24 cellular contexts compared by ENCODE assay signal in genomic region chr5:135505973-135506372, GRCh38. TPM values are rescaled to one million over a fixed set of nuclear protein-coding genes. Genes with fewer than 3 reads are reported as not detected.
DNase-seq lines count a peak whose midpoint lies in the region; ATAC-seq and TF ChIP-seq lines count a peak whose summit lies in the region.
"Had no signal": no experiment of that assay in that cellular context is flagged by ENCODE, and none has a peak within 500 bp of the region (broad histone marks: within the 10 kb centered on the region; RNA-seq: fewer than 3 reads in every experiment).

No MANE protein-coding gene starts in this region.

- no peaks in the 10 kb centered on the region for H3F3A ChIP-seq in GM23248 (ENCODE audit: insufficient read depth)

- H3K4me1 ChIP-seq in GM23248 (ENCODE audit: insufficient read depth) (peaks cover 3% of the 10 kb centered on the region; the same call in 1 of the 2 replicates), OCI-LY7 (ENCODE audit: insufficient read depth, low read length, poor library complexity, severe bottlenecking) (no peaks in the 10 kb centered on the region)
- H3K4me1 ChIP-seq: BE2C, gastrocnemius medialis had no signal

- H3K9me3 ChIP-seq in GM23248 (ENCODE audit: low read depth) (no peaks in the 10 kb centered on the region), MG63 (no peaks in the 10 kb centered on the region), OCI-LY7 (ENCODE audit: low read length) (no peaks in the 10 kb centered on the region)
- no peaks in the 10 kb centered on the region for H3K9me3 ChIP-seq in CD4-positive, alpha-beta T cell (ENCODE audit: control insufficient read depth, low read length)
- H3K9me3 ChIP-seq: BE2C, Caco-2, gastrocnemius medialis, transverse colon had no signal

- H3K27ac ChIP-seq in GM23248 (no peak overlapping the region), dorsolateral prefrontal cortex (no peak overlapping the region), OCI-LY7 (ENCODE audit: low read depth, low read length, poor library complexity, severe bottlenecking) (no peak overlapping the region)
- H3K27ac ChIP-seq in CD4-positive, alpha-beta T cell (ENCODE audit: low read depth, low read length): no peak overlapping the region
- H3K27ac ChIP-seq: gastrocnemius medialis, HL-60, transverse colon had no signal

- no peak overlapping the region for H3K4me3 Mint-ChIP-seq in CD4-positive, alpha-beta T cell
- H3K4me3 Mint-ChIP-seq: activated naive CD4-positive, alpha-beta T cell treated with anti-CD3 and anti-CD28 coated beads for 36 hours; stimulated activated naive CD8-positive, alpha-beta T cell treated with anti-CD3 and anti-CD28 coated beads, Interleukin-15, amount 100 ng/mL, for 72 hours had no signal

- H3K9me2 ChIP-seq in GM23248 (ENCODE audit: insufficient read depth) (no peaks in the 10 kb centered on the region), OCI-LY7 (ENCODE audit: insufficient read depth, low read length) (no peaks in the 10 kb centered on the region)

- peak; percentile 49 for DNase-seq in GM23248
- DNase-seq in MG63: peak; percentile 47
- peak; percentile 21 for DNase-seq in astrocyte of the spinal cord (ENCODE audit: low read depth, low spot score)
- peak; percentile 6 for DNase-seq in fibroblast of the conjunctiva (ENCODE audit: low read depth)
- no peak for DNase-seq in dorsolateral prefrontal cortex
- DNase-seq in OCI-LY7 (ENCODE audit: low spot score): no peak
- DNase-seq in CD4-positive, alpha-beta T cell: no peak
- DNase-seq: activated CD4-positive, CD25-positive, alpha-beta regulatory T cell treated with anti-CD3 and anti-CD28 coated beads, Interleukin-2, amount 50 U/mL, for 72 hours; activated CD8-positive, alpha-beta memory T cell treated with anti-CD3 and anti-CD28 coated beads for 24 hours; activated naive CD4-positive, alpha-beta T cell treated with anti-CD3 and anti-CD28 coated beads for 36 hours; activated T-cell treated with anti-CD3 and anti-CD28 coated beads, Interleukin-2, amount 50 U/mL, for 48 hours; aorta; BE2C; Caco-2; gastrocnemius medialis; GDM1; NCI-H2081; NCI-H524; stimulated activated CD4-positive, alpha-beta T cell treated with anti-CD3 and anti-CD28 coated beads, Interleukin-4, amount 100 ng/mL, for 24 hours; stimulated activated naive CD8-positive, alpha-beta T cell treated with anti-CD3 and anti-CD28 coated beads, Interleukin-15, amount 100 ng/mL, for 72 hours; transverse colon had no signal

- WGBS in GM23248 (ENCODE audit: low coverage in 1 of 2, low lambda C conversion rate in 2 of 2, missing lambda C conversion rate in 2 of 2), 2 experiments: 49 to 50% methylated on average over 2 of the region's 2 CpGs

- CTCF ChIA-PET in OCI-LY7 (lab: Charles Lee; ENCODE audit: unreplicated experiment): no interaction called here
- CTCF ChIA-PET in CD4-positive, alpha-beta T cell (lab: Charles Lee): interaction anchor here (0.6 kb wide), 1 partner anchor 1807 kb away, joined by 4 read pairs; no protein-coding TSS in a partner anchor

- no peak for ATAC-seq in CD4-positive, alpha-beta T cell (ENCODE audit: poor library complexity)
- ATAC-seq: gastrocnemius medialis; stimulated activated naive CD8-positive, alpha-beta T cell treated with anti-CD3 and anti-CD28 coated beads, Interleukin-15, amount 100 ng/mL, for 72 hours had no signal

- peaks cover 56% of the 10 kb centered on the region for H3K27me3 ChIP-seq in GM23248 (replicated peaks; ENCODE audit: insufficient read depth)
- H3K27me3 ChIP-seq in MG63: no peaks in the 10 kb centered on the region
- peaks cover 0 to 54% (median 7%) of the 10 kb centered on the region in 45 donors for H3K27me3 ChIP-seq in dorsolateral prefrontal cortex
- H3K27me3 ChIP-seq in CD4-positive, alpha-beta T cell (ENCODE audit: control insufficient read depth, insufficient read depth, low read length): peaks cover 43% of the 10 kb centered on the region

- intact Hi-C loops in dorsolateral prefrontal cortex (cut with DNase I): no loop called here
- intact Hi-C loops in OCI-LY7 (cut with micrococcal nuclease; ENCODE audit: unreplicated experiment): no loop called here
- intact Hi-C loops in CD4-positive, alpha-beta T cell (cut with DNase I, micrococcal nuclease): no loop called here

- TF ChIP-seq CTCF in astrocyte of the spinal cord (IDR thresholded peaks at IDR 0.05; ENCODE audit: low read depth, low read length) (no peak), dorsolateral prefrontal cortex (IDR thresholded peaks at IDR 0.05 in 54 of 56, conservative IDR thresholded peaks at IDR 0.05 in 2 of 56; ENCODE audit: low read depth in 1 of 56, partially characterized antibody in 56 of 56) (no peak), OCI-LY7 (conservative IDR thresholded peaks at IDR 0.05; ENCODE audit: low read length) (no peak)
- TF ChIP-seq CTCF in CD4-positive, alpha-beta T cell (IDR thresholded peaks at IDR 0.05): no peak

- H3K4me3 ChIP-seq in GM23248 (no peak overlapping the region), MG63 (no peak overlapping the region), astrocyte of the spinal cord (ENCODE audit: low read depth, low read length) (no peak overlapping the region), dorsolateral prefrontal cortex (no peak overlapping the region), OCI-LY7 (ENCODE audit: low read depth, low read length, poor library complexity, severe bottlenecking) (no peak overlapping the region)
- H3K4me3 ChIP-seq: gastrocnemius medialis, lung, transverse colon had no signal

- H3K36me3 ChIP-seq in GM23248 (ENCODE audit: low read depth) (no peaks in the 10 kb centered on the region), MG63 (no peaks in the 10 kb centered on the region), OCI-LY7 (ENCODE audit: insufficient read depth, low read length) (no peaks in the 10 kb centered on the region)
- H3K36me3 ChIP-seq: BE2C, gastrocnemius medialis, transverse colon had no signal

- no TSS peak for BruUV-seq in OCI-LY7 (replicated peaks; lab: Mats Ljungman, UMichigan)

- no peak overlapping the region for H3K4me2 ChIP-seq in GM23248 (ENCODE audit: unreplicated experiment)
- no peak overlapping the region for H3K4me2 ChIP-seq in OCI-LY7 (ENCODE audit: low read length)

- H3K36me3 Mint-ChIP-seq in CD4-positive, alpha-beta T cell (ENCODE audit: low read depth): no peaks in the 10 kb centered on the region

- peaks cover 87% of the 10 kb centered on the region for H3K27me3 Mint-ChIP-seq in CD4-positive, alpha-beta T cell

- H3K79me2 ChIP-seq in GM23248 (ENCODE audit: insufficient read depth): no peaks in the 10 kb centered on the region
- H3K79me2 ChIP-seq in OCI-LY7 (ENCODE audit: insufficient read depth, low read depth, low read length): no peaks in the 10 kb centered on the region

- POLR2A ChIA-PET in OCI-LY7 (lab: Charles Lee): interaction anchor here (0.6 kb wide), 2 partner anchors 50 to 97 kb away, joined by 4 to 7 read pairs; no protein-coding TSS in a partner anchor
- POLR2A ChIA-PET in CD4-positive, alpha-beta T cell (lab: Charles Lee): no interaction called here

- H3K27ac Mint-ChIP-seq in CD4-positive, alpha-beta T cell: no peak overlapping the region
- H3K27ac Mint-ChIP-seq: activated naive CD4-positive, alpha-beta T cell treated with anti-CD3 and anti-CD28 coated beads for 36 hours had no signal

- H4K20me1 ChIP-seq in GM23248 (ENCODE audit: insufficient read depth): no peaks in the 10 kb centered on the region
- H4K20me1 ChIP-seq in OCI-LY7 (ENCODE audit: insufficient read depth, low read length): no peaks in the 10 kb centered on the region

- peaks cover 18% of the 10 kb centered on the region for H3K4me1 Mint-ChIP-seq in CD4-positive, alpha-beta T cell (ENCODE audit: low read depth)
- H3K4me1 Mint-ChIP-seq: stimulated activated naive CD8-positive, alpha-beta T cell treated with anti-CD3 and anti-CD28 coated beads, Interleukin-15, amount 100 ng/mL, for 72 hours had no signal

- H3K9me3 Mint-ChIP-seq in CD4-positive, alpha-beta T cell: no peaks in the 10 kb centered on the region
- H3K9me3 Mint-ChIP-seq: activated naive CD4-positive, alpha-beta T cell treated with anti-CD3 and anti-CD28 coated beads for 36 hours; stimulated activated naive CD8-positive, alpha-beta T cell treated with anti-CD3 and anti-CD28 coated beads, Interleukin-15, amount 100 ng/mL, for 72 hours had no signal

- in situ Hi-C loops in GM23248 (cut with MboI) (no loop called here), astrocyte of the spinal cord (cut with HindIII; ENCODE audit: low sequenced_read_pairs) (no loop called here)

- H3K9ac ChIP-seq in GM23248: no peak overlapping the region

- no peak overlapping the region for H2AFZ ChIP-seq in GM23248
- no peak overlapping the region for H2AFZ ChIP-seq in OCI-LY7 (ENCODE audit: low read length)

RNA-seq across cellular contexts. Expression of gene NEUROG1, which starts 29.8 kb away (rescaled TPM):
- total RNA-seq in GM23248 (2014; rRNA removed; shearing (Covaris generic)): not detected in 2 replicates
- polyA plus RNA-seq in GM23248 (2016; fragmentation: Nextera tagmentation; extraction: Ambion mirVana): not detected in 2 replicates
- not detected in 2 replicates for total RNA-seq in MG63 (2014; rRNA removed; shearing (Covaris generic); ENCODE audit: low replicate concordance)
- total RNA-seq in dorsolateral prefrontal cortex (not detected), OCI-LY7 (2022) (not detected in 2 replicates)
- total RNA-seq in OCI-LY7 (2014; rRNA removed; shearing (Covaris generic)): not detected in 2 replicates
- total RNA-seq in CD4-positive, alpha-beta T cell: not detected
- total RNA-seq: activated naive CD4-positive, alpha-beta T cell treated with anti-CD3 and anti-CD28 coated beads for 36 hours; aorta; Caco-2; gastrocnemius medialis; lung; transverse colon had no signal
- polyA plus RNA-seq: aorta, lung had no signal

RNA-seq across cellular contexts. Expression of gene TIFAB, which starts 53.8 kb away (rescaled TPM):
- not detected in 2 replicates for total RNA-seq in GM23248 (2014; rRNA removed; shearing (Covaris generic))
- not detected in 2 replicates for polyA plus RNA-seq in GM23248 (2016; fragmentation: Nextera tagmentation; extraction: Ambion mirVana)
- not detected in 2 replicates for total RNA-seq in MG63 (2014; rRNA removed; shearing (Covaris generic); ENCODE audit: low replicate concordance)
- total RNA-seq in dorsolateral prefrontal cortex: under 1 TPM in 17 of 120 experiments, not detected in 103; 0.08 to 0.23 (median 0.12) TPM
- total RNA-seq in OCI-LY7 (2014; rRNA removed; shearing (Covaris generic)): not detected in 2 replicates
- total RNA-seq in OCI-LY7 (2022): not detected in 2 replicates
- under 1 TPM in 1 of 2 experiments, not detected in 1; 0.11 TPM for total RNA-seq in CD4-positive, alpha-beta T cell
- total RNA-seq: activated naive CD4-positive, alpha-beta T cell treated with anti-CD3 and anti-CD28 coated beads for 36 hours; Caco-2; gastrocnemius medialis; kidney epithelial cell had no signal
- polyA plus RNA-seq: aorta had no signal

RNA-seq across cellular contexts. Expression of gene DCANP1, which starts 58.8 kb away (rescaled TPM):
- not detected in 2 replicates for total RNA-seq in GM23248 (2014; rRNA removed; shearing (Covaris generic))
- polyA plus RNA-seq in GM23248 (2016; fragmentation: Nextera tagmentation; extraction: Ambion mirVana): not detected in 2 replicates
- total RNA-seq in MG63 (2014; rRNA removed; shearing (Covaris generic); ENCODE audit: low replicate concordance): not detected in 2 replicates
- total RNA-seq in dorsolateral prefrontal cortex (under 1 TPM in 7 of 120 experiments, not detected in 113; 0.13 to 0.20 (median 0.15) TPM), OCI-LY7 (2022) (not detected in 2 replicates)
- total RNA-seq in OCI-LY7 (2014; rRNA removed; shearing (Covaris generic)): not detected in 2 replicates
- under 1 TPM in 1 of 2 experiments, not detected in 1; 0.08 TPM for total RNA-seq in CD4-positive, alpha-beta T cell
- total RNA-seq: activated naive CD4-positive, alpha-beta T cell treated with anti-CD3 and anti-CD28 coated beads for 36 hours; aorta; Caco-2; gastrocnemius medialis; kidney epithelial cell had no signal

Comparison
In these comparisons a context has a peak if more than half of its experiments do, and no peak if none do; other contexts are left out.
1. DNase-seq: peak in GM23248 (single experiment), MG63 (single experiment), astrocyte of the spinal cord (single experiment) and fibroblast of the conjunctiva (single experiment); none in dorsolateral prefrontal cortex (0 of 10), OCI-LY7 (single experiment) and CD4-positive, alpha-beta T cell (0 of 10).